8 cellular contexts compared by ENCODE assay signal in genomic region chr2:46364797-46365457, GRCh38.
DNase-seq lines count a peak whose midpoint lies in the region; ATAC-seq, FAIRE-seq and TF ChIP-seq lines count a peak whose summit lies in the region.

No MANE protein-coding gene starts in this region.

- SMC1A ChIA-PET in GM12878 (lab: Charles Lee; ENCODE audit: uncharacterized antibody, unreplicated experiment), result interaction anchor here (1.0 to 3.6 kb wide), 8 partner anchors 9 to 354 kb away, joined by 3 to 24 read pairs (median 6); no protein-coding TSS in a partner anchor

- H3K9ac ChIP-seq in GM12878 (ENCODE audit: control insufficient read depth, insufficient read depth, low read length), result no peak overlapping the region

- no peaks in the 10 kb centered on the region for H3K4me1 ChIP-seq in GM12878 (ENCODE audit: control insufficient read depth, insufficient read depth, low read length)
- H3K4me1 ChIP-seq in suprapubic skin, result peaks cover 5% of the 10 kb centered on the region

- intact Hi-C loops in GM12878 (cut with micrococcal nuclease; ENCODE audit: unreplicated experiment), result loop anchor here (1.0 kb wide), 6 partner anchors 96 to 372 kb away; no protein-coding TSS in a partner anchor

- TF ChIP-seq CTCF in GM12878 (IDR thresholded peaks at IDR 0.05 in 2 of 3, conservative IDR thresholded peaks at IDR 0.05 in 1 of 3; ENCODE audit: control insufficient read depth in 2 of 3, extremely low read depth in 1 of 3, insufficient read depth in 1 of 3, low read depth in 3 of 3, low read length in 3 of 3), result peak; percentile 65 to 79 (median 78)
- peak; percentile 69 to 74 for TF ChIP-seq CTCF in suprapubic skin (IDR thresholded peaks at IDR 0.05)

- CTCF ChIA-PET in GM12878 (lab: Yijun Ruan, JAX), result interaction anchor here (0.9 to 3.7 kb wide), 13 partner anchors 23 to 354 kb away, joined by 3 to 47 read pairs (median 4); no protein-coding TSS in a partner anchor

- H3K27me3 ChIP-seq in GM12878 (replicated peaks in 1 of 2; ENCODE audit: control insufficient read depth in 2 of 2, insufficient read depth in 2 of 2, low read length in 1 of 2) (peaks cover 0 to 7% of the 10 kb centered on the region in 2 experiments; a peak in 2 of 4 replicates), suprapubic skin (no peaks in the 10 kb centered on the region)

- H3K27ac ChIP-seq in GM12878 (ENCODE audit: control insufficient read depth, insufficient read depth) (no peak overlapping the region), suprapubic skin (no peak overlapping the region)

- POLR2A ChIA-PET in GM12878 (lab: Charles Lee), result interaction anchor here (1.7 kb wide), 1 partner anchor 302 kb away, joined by 4 read pairs; no protein-coding TSS in a partner anchor

- H3K9me3 ChIP-seq in GM12878 (replicated peaks; ENCODE audit: control insufficient read depth, insufficient read depth, low read length) (no peaks in the 10 kb centered on the region), suprapubic skin (no peaks in the 10 kb centered on the region)

- no peak overlapping the region for H3K4me3 ChIP-seq in GM12878
- H3K4me3 ChIP-seq in suprapubic skin, result no peak overlapping the region

- TF ChIP-seq RAD21 in GM12878 (IDR thresholded peaks at IDR 0.05; ENCODE audit: insufficient read depth, low read depth, low read length), result peak; percentile 81

- no peaks in the 10 kb centered on the region for H4K20me1 ChIP-seq in GM12878 (ENCODE audit: control insufficient read depth, insufficient read depth)

- 38% methylated on average over 4 of the region's 4 CpGs for WGBS in GM12878 (ENCODE audit: insufficient coverage, insufficient replicate concordance, low lambda C conversion rate, missing lambda C conversion rate)
- 58% methylated on average over 4 of the region's 4 CpGs for WGBS in suprapubic skin

- ATAC-seq in GM12878 (peak; percentile 79), GM21825 (IDR thresholded peaks at IDR 0.05; ENCODE audit: unreplicated experiment) (no peak)

- H2AFZ ChIP-seq in GM12878 (ENCODE audit: control insufficient read depth, low read depth, low read length), result no peak overlapping the region

- no peaks in the 10 kb centered on the region for H3K79me2 ChIP-seq in GM12878 (ENCODE audit: control insufficient read depth, insufficient read depth, low read length)

- in situ Hi-C loops in GM12878 (cut with MboI), result loop anchor here (5.0 to 25.0 kb wide), 2 partner anchors 353 to 728 kb away; no protein-coding TSS in a partner anchor

- RAD21 ChIA-PET in GM12878 (lab: Charles Lee; ENCODE audit: unreplicated experiment), result interaction anchor here (1.0 to 3.5 kb wide), 4 partner anchors 135 to 335 kb away, joined by 4 to 34 read pairs (median 13); no protein-coding TSS in a partner anchor

- FAIRE-seq in GM12878 (lab: Jason Lieb, UNC), result peak; percentile 77

- peak; percentile 47 for DNase-seq in CMK (ENCODE audit: low read depth)
- peak; percentile 56 for DNase-seq in H4 (ENCODE audit: low spot score)
- DNase-seq in NCI-H748 treated with DMSO at 0.1 percent for 48 hours (lab: John Stamatoyannopoulos, UW), result peak; percentile 33
- DNase-seq in GM12878 (ENCODE audit: low read depth, low spot score), result no peak
- peak; percentile 59 for DNase-seq in iPS-NIHi7 (ENCODE audit: extremely low spot score)
- DNase-seq in suprapubic skin (ENCODE audit: low spot score in 2 of 2), result no peak
- DNase-seq in cortex of kidney (lab: John Stamatoyannopoulos, UW), result no peak

- TF ChIP-seq POLR2A in GM12878 (IDR thresholded peaks at IDR 0.05; ENCODE audit: low read depth, low read length), result no peak
- TF ChIP-seq POLR2A in suprapubic skin (IDR thresholded peaks at IDR 0.05), result no peak

- no peaks in the 10 kb centered on the region; a peak in 1 of 4 replicates for H3K36me3 ChIP-seq in GM12878 (ENCODE audit: control insufficient read depth in 2 of 2, insufficient read depth in 2 of 2, low read length in 1 of 2)
- H3K36me3 ChIP-seq in suprapubic skin, result peaks cover 62% of the 10 kb centered on the region

- H3K4me2 ChIP-seq in GM12878 (ENCODE audit: control insufficient read depth, insufficient read depth), result no peak overlapping the region

- no peak for TF ChIP-seq EP300 in GM12878 (IDR thresholded peaks at IDR 0.05; ENCODE audit: borderline replicate concordance in 1 of 2, control insufficient read depth in 1 of 2, low read depth in 2 of 2, low read length in 2 of 2)
- no peak for TF ChIP-seq EP300 in suprapubic skin (IDR thresholded peaks at IDR 0.05)

- no TSS peak for BruUV-seq in GM12878 (replicated peaks; lab: Mats Ljungman, UMichigan)

TF ChIP-seq in GM12878, 131 proteins besides CTCF, POLR2A, EP300 and RAD21:
- 0 out of 2 replicates have a peak, but pooled peaks have one; percentile 19 for TF ChIP-seq NBN (IDR thresholded peaks at IDR 0.05)
- TF ChIP-seq SMC3 (IDR thresholded peaks at IDR 0.05; ENCODE audit: borderline replicate concordance, low read length), result peak; percentile 91; the same call in 1 of the 2 replicates
- TF ChIP-seq RELB (IDR thresholded peaks at IDR 0.05; ENCODE audit: low read depth), result 0 out of 2 replicates have a peak, but pooled peaks have one; percentile 25
- no peak for TF ChIP-seq CUX1 (IDR thresholded peaks at IDR 0.05; ENCODE audit: insufficient replicate concordance, low read depth, low read length)
- no peak for TF ChIP-seq PRDM15 (CRISPR knock-in tag; IDR thresholded peaks at IDR 0.05)

Comparison
In these comparisons a context has a peak if more than half of its experiments do, and no peak if none do; other contexts are left out.
1. DNase-seq: peak in CMK (single experiment), H4 (single experiment), NCI-H748 treated with DMSO at 0.1 percent for 48 hours (single experiment) and iPS-NIHi7 (single experiment); none in GM12878 (single experiment), suprapubic skin (0 of 2) and cortex of kidney (single experiment).